11 cellular contexts compared by ENCODE assay signal in genomic region chr11:68854273-68854958, GRCh38. TPM values are rescaled to one million over a fixed set of nuclear protein-coding genes. Genes with fewer than 3 reads are reported as not detected.
DNase-seq lines count a peak whose midpoint lies in the region; ATAC-seq and TF ChIP-seq lines count a peak whose summit lies in the region.
"Had no signal": no experiment of that assay in that cellular context is flagged by ENCODE, and none has a peak within 500 bp of the region (broad histone marks: within the 10 kb centered on the region; RNA-seq: fewer than 3 reads in every experiment).

No MANE protein-coding gene starts in this region.

- H3K9me3 Mint-ChIP-seq in osteocyte (ENCODE audit: unreplicated experiment), result no peaks in the 10 kb centered on the region

- H3K36me3 Mint-ChIP-seq in osteocyte (ENCODE audit: unreplicated experiment), result no peaks in the 10 kb centered on the region

- no peak for ATAC-seq in GM21825 (IDR thresholded peaks at IDR 0.05; ENCODE audit: unreplicated experiment)
- ATAC-seq in GM21526 (IDR thresholded peaks at IDR 0.05; ENCODE audit: low FRiP score, unreplicated experiment), result no peak

- H3K27me3 Mint-ChIP-seq in osteocyte (ENCODE audit: unreplicated experiment), result peaks cover 10% of the 10 kb centered on the region

- H3K9me3 ChIP-seq in BE2C (no peaks in the 10 kb centered on the region), NT2/D1 (ENCODE audit: insufficient read depth, low read length) (0 out of 2 replicates have a peak, but pooled peaks cover 5% of the 10 kb centered on the region), right atrium auricular region (no peaks in the 10 kb centered on the region)

- no peak overlapping the region for H3K27ac ChIP-seq in right atrium auricular region

- H3K36me3 ChIP-seq in BE2C (no peaks in the 10 kb centered on the region), NT2/D1 (ENCODE audit: insufficient read depth, insufficient read length, low read length) (no peaks in the 10 kb centered on the region), right atrium auricular region (no peaks in the 10 kb centered on the region)

- no peak overlapping the region for H3K27ac Mint-ChIP-seq in osteocyte (ENCODE audit: unreplicated experiment)

- peaks cover 17% of the 10 kb centered on the region for H3K27me3 ChIP-seq in BE2C
- H3K27me3 ChIP-seq in NT2/D1 (ENCODE audit: insufficient read depth, insufficient read length), result peaks cover 13% of the 10 kb centered on the region
- H3K27me3 ChIP-seq in right atrium auricular region, result no peaks in the 10 kb centered on the region

- H3K4me3 ChIP-seq in BE2C (ENCODE audit: low read depth, low read length) (peak overlapping the region; percentile 54), NT2/D1 (ENCODE audit: insufficient read length, low read depth) (peak overlapping the region; percentile 33), right atrium auricular region (peak overlapping the region; percentile 31 to 51)

- DNase-seq in BE2C, result no peak
- DNase-seq in NT2/D1 (ENCODE audit: low read depth, low spot score), result no peak
- DNase-seq in right atrium auricular region (ENCODE audit: low spot score), result no peak
- no peak for DNase-seq in osteocyte (ENCODE audit: extremely low spot score, unreplicated experiment)
- no peak for DNase-seq in stimulated activated CD4-positive, alpha-beta T cell treated with anti-CD3 and anti-CD28 coated beads, Interleukin-2, amount 100 ng/mL, for 24 hours
- no peak for DNase-seq in NCI-H526 (lab: John Stamatoyannopoulos, UW)
- DNase-seq: Calu3, NCI-H774, T-helper 9 cell had no signal

- H3K4me1 ChIP-seq in BE2C (no peaks in the 10 kb centered on the region), NT2/D1 (ENCODE audit: insufficient read depth, insufficient read length) (no peaks in the 10 kb centered on the region), right atrium auricular region (peaks cover 0 to 18% of the 10 kb centered on the region in 2 donors)

- H3K4me1 Mint-ChIP-seq in osteocyte (ENCODE audit: unreplicated experiment), result peaks cover 11% of the 10 kb centered on the region

- peak overlapping the region; percentile 51 for H3K9ac ChIP-seq in NT2/D1 (ENCODE audit: insufficient read length, low read depth)

- TF ChIP-seq CTCF in BE2C (IDR thresholded peaks at IDR 0.05; ENCODE audit: low read depth, low read length) (no peak), right atrium auricular region (IDR thresholded peaks at IDR 0.05) (no peak), osteocyte (IDR thresholded peaks at IDR 0.05) (no peak)

- H3K4me3 Mint-ChIP-seq in osteocyte (ENCODE audit: unreplicated experiment), result peak overlapping the region; percentile 57

RNA-seq across cellular contexts. Expression of gene CPT1A, which starts 12.7 kb away (rescaled TPM):
- polyA plus RNA-seq in BE2C (2012; ENCODE audit: insufficient read depth, insufficient read length, low read depth), result 34.3 TPM
- total RNA-seq in right atrium auricular region (10 to 100 TPM; 53.1 to 56.3 TPM), osteocyte (109 and 117 TPM in 2 replicates)

RNA-seq across cellular contexts. Expression of gene MRPL21, which starts 49.2 kb away (rescaled TPM):
- 426 TPM for polyA plus RNA-seq in BE2C (2012; ENCODE audit: insufficient read depth, insufficient read length, low read depth)
- total RNA-seq in right atrium auricular region (10 to 100 TPM; 63.2 to 87.3 TPM), osteocyte (43.8 and 50.3 TPM in 2 replicates)

RNA-seq across cellular contexts. Expression of gene IGHMBP2, which starts 49.3 kb away (rescaled TPM):
- polyA plus RNA-seq in BE2C (2012; ENCODE audit: insufficient read depth, insufficient read length, low read depth), result 52.6 TPM
- total RNA-seq in right atrium auricular region (1 to 10 TPM; 8.5 to 8.8 TPM), osteocyte (29.7 and 30.5 TPM in 2 replicates)
